28 cellular contexts compared by ENCODE assay signal in genomic region chr17:56528636-56529170, GRCh38.
"Had no signal": no experiment of that assay in that cellular context is flagged by ENCODE, and none has a peak within 500 bp of the region (broad histone marks: within the 10 kb centered on the region; RNA-seq: fewer than 3 reads in every experiment).

No MANE protein-coding gene starts in this region.

- H3K36me3 Mint-ChIP-seq: memory B cell; naive thymus-derived CD4-positive, alpha-beta T cell; stimulated activated memory B cell treated with anti-CD40 and anti-IgM and Interleukin-4, amounts not matched to agents 10 μg/mL and 1 μg/mL and 100 μg/mL, for 72 hours had no signal

- H3K27me3 ChIP-seq: foreskin keratinocyte, testis, tibial artery, upper lobe of right lung, uterus had no signal

- H3K27ac ChIP-seq: dorsolateral prefrontal cortex, epithelial cell of prostate, foreskin keratinocyte, gastroesophageal sphincter, heart left ventricle, psoas muscle, skin epidermis, spleen, testis, tibial artery, upper lobe of right lung, uterus had no signal

- H3K4me1 ChIP-seq: foreskin keratinocyte, gastroesophageal sphincter, heart left ventricle, psoas muscle, spleen, testis, tibial artery, upper lobe of right lung, uterus had no signal

- H3K36me3 ChIP-seq: gastroesophageal sphincter, heart left ventricle, spleen, tibial artery, upper lobe of right lung, uterus had no signal

- H3K4me1 Mint-ChIP-seq: memory B cell; naive thymus-derived CD4-positive, alpha-beta T cell; stimulated activated memory B cell treated with anti-CD40 and anti-IgM and Interleukin-4, amounts not matched to agents 10 μg/mL and 1 μg/mL and 100 μg/mL, for 72 hours had no signal

- H3K27ac Mint-ChIP-seq: memory B cell; naive thymus-derived CD4-positive, alpha-beta T cell; stimulated activated memory B cell treated with anti-CD40 and anti-IgM and Interleukin-4, amounts not matched to agents 10 μg/mL and 1 μg/mL and 100 μg/mL, for 72 hours had no signal

- DNase-seq: dorsolateral prefrontal cortex; effector CD4-positive, alpha-beta T cell; foreskin keratinocyte; heart left ventricle; hippocampal formation; kidney glomerular epithelial cell; midbrain; naive thymus-derived CD4-positive, alpha-beta T cell; nucleus accumbens; psoas muscle; right cardiac atrium; spleen; stimulated activated CD4-positive, alpha-beta T cell treated with anti-CD3 and anti-CD28 coated beads, Interleukin-4, amount 100 ng/mL, for 4 hours; stimulated activated naive CD8-positive, alpha-beta T cell treated with anti-CD3 and anti-CD28 coated beads, Interleukin-15, Interleukin-2, amounts not matched to agents 100 U/mL and 50 U/mL, for 24 hours; substantia nigra; testis; tibial artery; upper lobe of right lung; uterus had no signal

- H3K4me3 Mint-ChIP-seq: memory B cell; naive thymus-derived CD4-positive, alpha-beta T cell; nephron; stimulated activated memory B cell treated with anti-CD40 and anti-IgM and Interleukin-4, amounts not matched to agents 10 μg/mL and 1 μg/mL and 100 μg/mL, for 72 hours had no signal

- ATAC-seq: esophagus mucosa; foreskin keratinocyte; gastroesophageal sphincter; heart left ventricle; left lobe of liver; naive thymus-derived CD4-positive, alpha-beta T cell; psoas muscle; right cardiac atrium; stimulated activated memory B cell treated with anti-CD40 and anti-IgM and Interleukin-4, amounts not matched to agents 10 μg/mL and 1 μg/mL and 100 μg/mL, for 72 hours; stimulated activated naive CD8-positive, alpha-beta T cell treated with anti-CD3 and anti-CD28 coated beads, Interleukin-15, Interleukin-2, amounts not matched to agents 100 U/mL and 50 U/mL, for 24 hours; upper lobe of right lung had no signal

- H3K4me3 ChIP-seq: dorsolateral prefrontal cortex, gastroesophageal sphincter, heart left ventricle, lung, psoas muscle, skin epidermis, spleen, testis, tibial artery, upper lobe of right lung, uterus had no signal

- H3K9me3 Mint-ChIP-seq: naive thymus-derived CD4-positive, alpha-beta T cell; nephron had no signal

- H3K9me3 ChIP-seq: gastroesophageal sphincter, heart left ventricle, psoas muscle, spleen, testis, tibial artery, upper lobe of right lung, uterus had no signal
